Comparison of ENCODE assay signal across 8 cellular contexts in the genomic region with DNA sequence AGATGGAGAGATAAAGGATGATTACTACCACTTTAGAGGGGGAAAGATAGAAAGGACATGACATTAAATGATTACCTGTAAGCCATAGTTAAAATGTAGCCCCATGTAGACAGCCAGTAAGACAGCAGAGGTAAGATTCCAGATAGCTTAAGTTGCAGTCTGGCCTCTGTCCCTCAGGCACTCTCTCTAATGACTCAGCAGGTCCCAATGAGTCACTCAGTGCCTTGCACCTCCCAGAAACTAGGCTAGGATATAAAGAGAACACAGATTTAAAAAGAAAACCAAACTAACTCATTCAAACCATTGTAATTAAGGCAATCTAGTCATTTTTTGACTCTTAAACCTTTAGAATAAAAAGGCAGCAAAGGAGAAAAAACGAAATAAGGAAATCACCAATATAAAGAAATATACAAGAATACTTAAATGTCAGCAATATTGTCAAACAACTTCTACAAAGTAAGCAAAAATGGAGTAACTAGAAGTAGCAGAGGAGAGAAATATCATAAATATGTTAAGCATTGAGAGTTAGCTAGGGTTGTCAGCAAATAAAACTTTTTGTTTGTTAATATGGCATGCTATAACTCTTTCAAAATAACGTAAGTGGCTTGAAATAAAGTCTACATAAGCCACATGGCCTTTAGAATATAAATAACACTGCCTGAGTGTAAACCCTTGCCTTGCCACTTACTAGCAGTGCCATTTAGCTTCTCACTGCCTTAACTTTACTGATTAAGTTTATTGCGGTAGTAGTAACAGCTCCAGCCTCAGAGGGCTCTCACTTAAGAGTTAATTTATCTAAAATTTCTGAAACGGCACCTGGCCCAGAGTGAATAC. TPM values are rescaled to one million over a fixed set of nuclear protein-coding genes. Genes with fewer than 3 reads are reported as not detected.
DNase-seq lines count a peak whose midpoint lies in the region; ATAC-seq and TF ChIP-seq lines count a peak whose summit lies in the region.

No MANE protein-coding gene starts in this region.

- CTCF ChIA-PET in AG04450 (lab: Charles Lee) = interaction anchor here (1.3 kb wide), 1 partner anchor 21 kb away, joined by 4 read pairs; no protein-coding TSS in a partner anchor

- DNase-seq in AG04450 (ENCODE audit: low read depth, low spot score) (peak; percentile 50), ascending aorta (ENCODE audit: low spot score in 2 of 2) (peak; percentile 19 to 67), kidney glomerular epithelial cell (lab: John Stamatoyannopoulos, UW) (peak; percentile 87), T-helper 17 cell (no peak)
- no peak for DNase-seq in stimulated activated naive CD4-positive, alpha-beta T cell treated with Interleukin-2 at 50 U/mL for 16 hours (lab: John Stamatoyannopoulos, UW)

- no peak for TF ChIP-seq CTCF in AG04450 (IDR thresholded peaks at IDR 0.05; ENCODE audit: low read depth, low read length)
- TF ChIP-seq CTCF in ascending aorta (IDR thresholded peaks at IDR 0.05) = no peak

- no peaks in the 10 kb centered on the region for H3K4me1 Mint-ChIP-seq in T-helper 17 cell

- H3K36me3 Mint-ChIP-seq in T-helper 17 cell (ENCODE audit: low read depth) = peaks cover 2% of the 10 kb centered on the region

- POLR2A ChIA-PET in AG04450 (lab: Yijun Ruan, JAX) = interaction anchor here (1.0 kb wide), 1 partner anchor 20 kb away, joined by 4 read pairs; no protein-coding TSS in a partner anchor

- H3K27ac ChIP-seq in AG04450 (ENCODE audit: low read depth, low read length) (no peak overlapping the region), ascending aorta (peak overlapping the region; percentile 13 to 42)

- H3K27ac Mint-ChIP-seq in T-helper 17 cell = no peak overlapping the region

- no peak overlapping the region for H3K4me3 ChIP-seq in AG04450 (ENCODE audit: low read depth, low read length)
- no peak overlapping the region for H3K4me3 ChIP-seq in ascending aorta

- ATAC-seq in HG03469 (IDR thresholded peaks at IDR 0.05; ENCODE audit: unreplicated experiment) (peak; percentile 74), GM18520 (IDR thresholded peaks at IDR 0.05; ENCODE audit: unreplicated experiment) (no peak), T-helper 17 cell (no peak), HG03457 (IDR thresholded peaks at IDR 0.05; ENCODE audit: unreplicated experiment) (no peak)

- peaks cover 3 to 7% of the 10 kb centered on the region in 2 donors for H3K36me3 ChIP-seq in ascending aorta

- no peak overlapping the region for H3K4me3 Mint-ChIP-seq in T-helper 17 cell

- no peaks in the 10 kb centered on the region for H3K27me3 ChIP-seq in AG04450 (ENCODE audit: control insufficient read depth, insufficient read depth, low read length)
- H3K27me3 ChIP-seq in ascending aorta = no peaks in the 10 kb centered on the region

- intact Hi-C loops in ascending aorta (cut with DNase I) = loop anchor here (5.0 kb wide), 1 partner anchor 85 kb away; no protein-coding TSS in a partner anchor

- H3K4me1 ChIP-seq in ascending aorta = peaks cover 0 to 15% of the 10 kb centered on the region in 2 donors

- H3K27me3 Mint-ChIP-seq in T-helper 17 cell = no peaks in the 10 kb centered on the region

- H3K9me3 ChIP-seq in AG04450 (ENCODE audit: control insufficient read depth, insufficient read depth, low read length) = peaks cover 2% of the 10 kb centered on the region; the same call in 1 of the 2 replicates
- peaks cover 0 to 8% of the 10 kb centered on the region in 2 donors for H3K9me3 ChIP-seq in ascending aorta
- H3K9me3 ChIP-seq in T-helper 17 cell (ENCODE audit: control insufficient read depth, low read length, poor library complexity, severe bottlenecking) = peaks cover 3% of the 10 kb centered on the region

RNA-seq across cellular contexts. Expression of a gene that starts 48.5 kb away (rescaled TPM):
- 21.6 and 26.7 TPM in 2 replicates for polyA plus RNA-seq in AG04450 (2011; rRNA removed)
- 51.0 and 58.0 TPM in 2 replicates for polyA minus RNA-seq in AG04450 (2011; rRNA and poly(A)+ RNA removed)
- total RNA-seq in ascending aorta (5.5 TPM), T-helper 17 cell (1 to 10 TPM in 1 of 2 donors, under 1 TPM in 1; 0.87 to 2.9 TPM)

Comparison
In these comparisons a context has a peak if more than half of its experiments do, and no peak if none do; other contexts are left out.
1. DNase-seq: peak in AG04450 (single experiment), ascending aorta (2 of 2) and kidney glomerular epithelial cell (single experiment); none in T-helper 17 cell (0 of 3) and stimulated activated naive CD4-positive, alpha-beta T cell treated with Interleukin-2 at 50 U/mL for 16 hours (single experiment).